In the genomic region with DNA sequence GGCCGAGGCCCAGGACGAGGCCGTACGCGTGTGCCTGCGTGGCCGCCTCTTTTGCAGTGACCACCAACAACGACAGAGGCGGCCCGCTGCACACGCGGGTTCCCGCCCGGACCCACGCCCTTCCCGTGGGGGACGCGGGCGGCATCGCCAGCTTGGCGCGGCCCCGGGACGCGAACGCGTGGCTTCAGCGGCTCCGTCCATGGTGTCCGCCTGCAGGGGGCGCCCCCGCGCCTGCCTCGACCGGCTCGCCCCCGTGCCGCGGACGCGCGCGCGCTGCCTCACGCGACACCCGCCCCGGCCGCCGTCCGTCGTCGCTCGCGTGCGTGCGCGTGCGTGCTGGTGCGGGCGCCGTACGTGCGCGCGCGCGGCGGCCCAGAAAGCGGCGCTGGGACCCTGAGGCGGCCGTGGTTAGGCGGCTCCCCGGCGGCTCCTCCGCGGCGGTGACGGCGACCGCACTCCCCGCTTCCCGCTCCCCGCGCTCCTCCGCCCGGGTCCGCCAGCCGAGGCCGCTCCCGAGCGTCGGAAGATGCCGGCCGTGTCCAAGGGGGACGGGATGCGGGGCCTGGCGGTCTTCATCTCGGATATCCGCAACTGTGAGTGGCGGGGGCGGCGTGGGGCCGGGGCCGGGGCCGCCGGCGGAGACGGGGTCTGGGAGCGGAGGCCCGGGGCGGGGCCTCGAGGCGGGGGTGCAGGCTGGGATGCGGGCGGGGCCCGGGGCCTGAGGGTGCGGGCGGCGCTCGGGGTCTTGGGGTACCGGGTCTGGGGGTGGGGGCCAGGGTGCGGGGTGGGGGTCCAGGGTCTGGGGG, we compare ENCODE assay signal across 1 cellular context.
A peak's percentile ranks its signal among the peaks of the same experiment; 100 is the strongest.
TF ChIP-seq lines count a peak whose summit lies in the region.

Gene AP2A2 (plus strand): TSS at position 375 of the 806 bp plus-strand sequence. CDS start 152 bp downstream, at position 527.

TF ChIP-seq in HepG2, 621 proteins besides CTCF, POLR2A, EP300 and RAD21 (continued from another document and continues in another):
- TF ChIP-seq MXD4 (CRISPR knock-in tag; IDR thresholded peaks at IDR 0.05) = no peak
- peak; percentile 73 for TF ChIP-seq RBFOX2 (IDR thresholded peaks at IDR 0.05; ENCODE audit: low read depth, low read length)
- TF ChIP-seq ADNP (CRISPR knock-in tag; IDR thresholded peaks at IDR 0.05) = peak; percentile 99
- no peak for TF ChIP-seq ATF4 (CRISPR knock-in tag; IDR thresholded peaks at IDR 0.05)
- TF ChIP-seq ZZZ3 (CRISPR knock-in tag; IDR thresholded peaks at IDR 0.05; ENCODE audit: borderline replicate concordance) = no peak
- TF ChIP-seq ZNF883 (CRISPR knock-in tag; IDR thresholded peaks at IDR 0.05; ENCODE audit: not compliant biosample characterization) = peak; percentile 54
- no peak for TF ChIP-seq ZNF484 (CRISPR knock-in tag; IDR thresholded peaks at IDR 0.05; ENCODE audit: borderline replicate concordance, low read depth)
- no peak for TF ChIP-seq JUNB (CRISPR knock-in tag; IDR thresholded peaks at IDR 0.05; ENCODE audit: borderline replicate concordance)
- TF ChIP-seq, protein P1, sequence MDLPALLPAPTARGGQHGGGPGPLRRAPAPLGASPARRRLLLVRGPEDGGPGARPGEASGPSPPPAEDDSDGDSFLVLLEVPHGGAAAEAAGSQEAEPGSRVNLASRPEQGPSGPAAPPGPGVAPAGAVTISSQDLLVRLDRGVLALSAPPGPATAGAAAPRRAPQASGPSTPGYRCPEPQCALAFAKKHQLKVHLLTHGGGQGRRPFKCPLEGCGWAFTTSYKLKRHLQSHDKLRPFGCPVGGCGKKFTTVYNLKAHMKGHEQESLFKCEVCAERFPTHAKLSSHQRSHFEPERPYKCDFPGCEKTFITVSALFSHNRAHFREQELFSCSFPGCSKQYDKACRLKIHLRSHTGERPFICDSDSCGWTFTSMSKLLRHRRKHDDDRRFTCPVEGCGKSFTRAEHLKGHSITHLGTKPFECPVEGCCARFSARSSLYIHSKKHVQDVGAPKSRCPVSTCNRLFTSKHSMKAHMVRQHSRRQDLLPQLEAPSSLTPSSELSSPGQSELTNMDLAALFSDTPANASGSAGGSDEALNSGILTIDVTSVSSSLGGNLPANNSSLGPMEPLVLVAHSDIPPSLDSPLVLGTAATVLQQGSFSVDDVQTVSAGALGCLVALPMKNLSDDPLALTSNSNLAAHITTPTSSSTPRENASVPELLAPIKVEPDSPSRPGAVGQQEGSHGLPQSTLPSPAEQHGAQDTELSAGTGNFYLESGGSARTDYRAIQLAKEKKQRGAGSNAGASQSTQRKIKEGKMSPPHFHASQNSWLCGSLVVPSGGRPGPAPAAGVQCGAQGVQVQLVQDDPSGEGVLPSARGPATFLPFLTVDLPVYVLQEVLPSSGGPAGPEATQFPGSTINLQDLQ (CRISPR knock-in tag; IDR thresholded peaks at IDR 0.05) = no peak
- TF ChIP-seq ZNF496 (CRISPR knock-in tag; IDR thresholded peaks at IDR 0.05; ENCODE audit: insufficient replicate concordance) = no peak
- TF ChIP-seq ZSCAN9 (CRISPR knock-in tag; IDR thresholded peaks at IDR 0.05; ENCODE audit: borderline replicate concordance) = no peak
- no peak for TF ChIP-seq ZNF549 (CRISPR knock-in tag; IDR thresholded peaks at IDR 0.05)
- no peak for TF ChIP-seq KMT2B (CRISPR knock-in tag; IDR thresholded peaks at IDR 0.05)
- TF ChIP-seq ZKSCAN1 (IDR thresholded peaks at IDR 0.05; ENCODE audit: low read length) = no peak
- no peak for TF ChIP-seq ZNF557 (CRISPR knock-in tag; IDR thresholded peaks at IDR 0.05)
- TF ChIP-seq ZMYM4 (CRISPR knock-in tag; IDR thresholded peaks at IDR 0.05) = peak; percentile 66
- no peak for TF ChIP-seq ZNF337 (CRISPR knock-in tag; IDR thresholded peaks at IDR 0.05; ENCODE audit: borderline replicate concordance, low read depth)
- TF ChIP-seq, protein P2, sequence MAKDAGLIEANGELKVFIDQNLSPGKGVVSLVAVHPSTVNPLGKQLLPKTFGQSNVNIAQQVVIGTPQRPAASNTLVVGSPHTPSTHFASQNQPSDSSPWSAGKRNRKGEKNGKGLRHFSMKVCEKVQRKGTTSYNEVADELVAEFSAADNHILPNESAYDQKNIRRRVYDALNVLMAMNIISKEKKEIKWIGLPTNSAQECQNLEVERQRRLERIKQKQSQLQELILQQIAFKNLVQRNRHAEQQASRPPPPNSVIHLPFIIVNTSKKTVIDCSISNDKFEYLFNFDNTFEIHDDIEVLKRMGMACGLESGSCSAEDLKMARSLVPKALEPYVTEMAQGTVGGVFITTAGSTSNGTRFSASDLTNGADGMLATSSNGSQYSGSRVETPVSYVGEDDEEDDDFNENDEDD (CRISPR knock-in tag; IDR thresholded peaks at IDR 0.05; ENCODE audit: borderline replicate concordance) = peak; percentile 50; the same call in 1 of the 2 replicates
- TF ChIP-seq, protein P3, sequence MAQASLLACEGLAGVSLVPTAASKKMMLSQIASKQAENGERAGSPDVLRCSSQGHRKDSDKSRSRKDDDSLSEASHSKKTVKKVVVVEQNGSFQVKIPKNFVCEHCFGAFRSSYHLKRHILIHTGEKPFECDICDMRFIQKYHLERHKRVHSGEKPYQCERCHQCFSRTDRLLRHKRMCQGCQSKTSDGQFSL (CRISPR knock-in tag; IDR thresholded peaks at IDR 0.05) = no peak
- no peak for TF ChIP-seq ZNF17 (CRISPR knock-in tag; IDR thresholded peaks at IDR 0.05)
- TF ChIP-seq SPEN (CRISPR knock-in tag; IDR thresholded peaks at IDR 0.05; ENCODE audit: low read depth) = peak; percentile 54
- no peak for TF ChIP-seq DBP (CRISPR knock-in tag; IDR thresholded peaks at IDR 0.05; ENCODE audit: not compliant biosample characterization)
- no peak for TF ChIP-seq TEAD2 (CRISPR knock-in tag; IDR thresholded peaks at IDR 0.05)
- no peak for TF ChIP-seq FOSL2 (CRISPR knock-in tag; IDR thresholded peaks at IDR 0.05)
- TF ChIP-seq ZNF672 (CRISPR knock-in tag; IDR thresholded peaks at IDR 0.05) = 0 out of 2 replicates have a peak, but pooled peaks have one; percentile 13
- no peak for TF ChIP-seq HOXA5 (CRISPR knock-in tag; IDR thresholded peaks at IDR 0.05)
- no peak for TF ChIP-seq TBL1XR1 (IDR thresholded peaks at IDR 0.05; ENCODE audit: borderline replicate concordance, low read length, partially characterized antibody)
- no peak for TF ChIP-seq TCF12 (IDR thresholded peaks at IDR 0.05)
- TF ChIP-seq TCF12 (CRISPR knock-in tag; IDR thresholded peaks at IDR 0.05) = no peak
- no peak for TF ChIP-seq ZNF577 (CRISPR knock-in tag; IDR thresholded peaks at IDR 0.05; ENCODE audit: borderline replicate concordance, low read depth)
- TF ChIP-seq DMAP1 (CRISPR knock-in tag; IDR thresholded peaks at IDR 0.05) = 0 out of 2 replicates have a peak, but pooled peaks have one; percentile 17
- TF ChIP-seq, protein P4, sequence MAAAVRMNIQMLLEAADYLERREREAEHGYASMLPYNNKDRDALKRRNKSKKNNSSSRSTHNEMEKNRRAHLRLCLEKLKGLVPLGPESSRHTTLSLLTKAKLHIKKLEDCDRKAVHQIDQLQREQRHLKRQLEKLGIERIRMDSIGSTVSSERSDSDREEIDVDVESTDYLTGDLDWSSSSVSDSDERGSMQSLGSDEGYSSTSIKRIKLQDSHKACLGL (CRISPR knock-in tag; IDR thresholded peaks at IDR 0.05) = 0 out of 2 replicates have a peak, but pooled peaks have one; percentile 25
- TF ChIP-seq SRSF1 (optimal IDR thresholded peaks at IDR 0.05; ENCODE audit: low read depth, low read length) = no peak
- no peak for TF ChIP-seq NR2F1 (CRISPR knock-in tag; IDR thresholded peaks at IDR 0.05)
- TF ChIP-seq, protein P5, sequence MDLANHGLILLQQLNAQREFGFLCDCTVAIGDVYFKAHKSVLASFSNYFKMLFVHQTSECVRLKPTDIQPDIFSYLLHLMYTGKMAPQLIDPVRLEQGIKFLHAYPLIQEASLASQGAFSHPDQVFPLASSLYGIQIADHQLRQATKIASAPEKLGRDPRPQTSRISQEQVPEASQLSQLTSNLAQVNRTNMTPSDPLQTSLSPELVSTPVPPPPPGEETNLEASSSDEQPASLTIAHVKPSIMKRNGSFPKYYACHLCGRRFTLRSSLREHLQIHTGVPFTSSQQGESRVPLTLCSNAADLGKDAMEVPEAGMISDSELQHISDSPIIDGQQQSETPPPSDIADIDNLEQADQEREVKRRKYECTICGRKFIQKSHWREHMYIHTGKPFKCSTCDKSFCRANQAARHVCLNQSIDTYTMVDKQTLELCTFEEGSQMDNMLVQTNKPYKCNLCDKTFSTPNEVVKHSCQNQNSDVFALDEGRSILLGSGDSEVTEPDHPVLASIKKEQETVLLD (CRISPR knock-in tag; IDR thresholded peaks at IDR 0.05; ENCODE audit: low read depth) = peak; percentile 70; the same call in 1 of the 2 replicates
- TF ChIP-seq TFE3 (CRISPR knock-in tag; IDR thresholded peaks at IDR 0.05) = no peak
- no peak for TF ChIP-seq MAZ (IDR thresholded peaks at IDR 0.05; ENCODE audit: borderline replicate concordance, low read depth, low read length)
- peak; percentile 64 for TF ChIP-seq MAZ (CRISPR knock-in tag; IDR thresholded peaks at IDR 0.05; ENCODE audit: low read depth)
- TF ChIP-seq TRIM24 (CRISPR knock-in tag; IDR thresholded peaks at IDR 0.05) = no peak
- no peak for TF ChIP-seq MYNN (CRISPR knock-in tag; IDR thresholded peaks at IDR 0.05; ENCODE audit: low read depth)
- TF ChIP-seq ZNF12 (CRISPR knock-in tag; IDR thresholded peaks at IDR 0.05) = no peak
- TF ChIP-seq ZNF556 (CRISPR knock-in tag; IDR thresholded peaks at IDR 0.05; ENCODE audit: borderline replicate concordance) = no peak
- TF ChIP-seq NR3C1 (CRISPR knock-in tag; IDR thresholded peaks at IDR 0.05) = no peak
- peak; percentile 40; the same call in 1 of the 2 replicates for TF ChIP-seq POLR2G (IDR thresholded peaks at IDR 0.05; ENCODE audit: low read depth, low read length)
- TF ChIP-seq TBX3 (IDR thresholded peaks at IDR 0.05; ENCODE audit: borderline replicate concordance) = no peak
- no peak for TF ChIP-seq ZNF782 (CRISPR knock-in tag; IDR thresholded peaks at IDR 0.05; ENCODE audit: borderline replicate concordance)
- no peak for TF ChIP-seq PBX2 (CRISPR knock-in tag; IDR thresholded peaks at IDR 0.05)
- TF ChIP-seq MEIS1 (CRISPR knock-in tag; IDR thresholded peaks at IDR 0.05; ENCODE audit: borderline replicate concordance) = 0 out of 2 replicates have a peak, but pooled peaks have one; percentile 45
- peak; percentile 82 for TF ChIP-seq ZMYM2 (CRISPR knock-in tag; IDR thresholded peaks at IDR 0.05)
